15 cellular contexts compared by ENCODE assay signal in genomic region chr12:66900616-66901015, GRCh38.
DNase-seq lines count a peak whose midpoint lies in the region; ATAC-seq and TF ChIP-seq lines count a peak whose summit lies in the region.
"Had no signal": no experiment of that assay in that cellular context is flagged by ENCODE, and none has a peak within 500 bp of the region (broad histone marks: within the 10 kb centered on the region; RNA-seq: fewer than 3 reads in every experiment).

No MANE protein-coding gene starts in this region.

- TF ChIP-seq CTCF in GM10248 (IDR thresholded peaks at IDR 0.05; ENCODE audit: control extremely low read depth, extremely low read depth, low read depth, missing control alignments), result no peak

- DNase-seq in DMS53 (lab: John Stamatoyannopoulos, UW) (peak; percentile 27), DMS53 treated with DMSO at 0.1 percent for 48 hours (lab: John Stamatoyannopoulos, UW; ENCODE audit: unreplicated experiment) (no peak), NCI-H1092 (lab: John Stamatoyannopoulos, UW) (peak; percentile 47), NCI-H748 (lab: John Stamatoyannopoulos, UW; ENCODE audit: unreplicated experiment) (peak; percentile 84), iris pigment epithelial cell (ENCODE audit: low read depth) (peak; percentile 1), T-helper 9 cell (no peak), GM10248 (ENCODE audit: extremely low spot score) (no peak)
- DNase-seq: activated naive CD4-positive, alpha-beta T cell treated with Interleukin-2 at 50 U/mL for 16 hours; HFFc6; NK-92 treated with Interleukin-12 subunit alpha and Interleukin-12 subunit beta, amount 100 ng/mL, for 24 hours; nucleus accumbens; SIG-M5; small intestine had no signal

- CTCF ChIA-PET in GM10248 (lab: Yijun Ruan, JAX), result interaction anchor here (0.7 to 1.2 kb wide), 3 partner anchors 12 to 43 kb away, joined by 3 read pairs; no protein-coding TSS in a partner anchor

- ATAC-seq in GM19455 (IDR thresholded peaks at IDR 0.05; ENCODE audit: unreplicated experiment), result no peak
- ATAC-seq: gastroesophageal sphincter had no signal

- POLR2A ChIA-PET in GM10248 (lab: Yijun Ruan, JAX), result no interaction called here

Comparison
In these comparisons a context has a peak if more than half of its experiments do, and no peak if none do; other contexts are left out.
1. DNase-seq: peak in DMS53 (single experiment), NCI-H1092 (single experiment), NCI-H748 (single experiment) and iris pigment epithelial cell (single experiment); none in DMS53 treated with DMSO at 0.1 percent for 48 hours (single experiment), T-helper 9 cell (single experiment) and GM10248 (single experiment).